ENCODE assay signal across 26 cellular contexts in genomic region chr12:95380997-95381786, GRCh38.
DNase-seq lines count a peak whose midpoint lies in the region; ATAC-seq and TF ChIP-seq lines count a peak whose summit lies in the region.
"Had no signal": no experiment of that assay in that cellular context is flagged by ENCODE, and none has a peak within 500 bp of the region (broad histone marks: within the 10 kb centered on the region; RNA-seq: fewer than 3 reads in every experiment).

No MANE protein-coding gene starts in this region.

- POLR2A ChIA-PET in IMR-90 (lab: Charles Lee; ENCODE audit: unreplicated experiment): no interaction called here

- TF ChIP-seq POLR2A in IMR-90 (IDR thresholded peaks at IDR 0.05; ENCODE audit: low read depth, low read length): no peak
- no peak for TF ChIP-seq POLR2A in esophagus muscularis mucosa (IDR thresholded peaks at IDR 0.05; ENCODE audit: low read depth)

- no peak overlapping the region for H3K14ac ChIP-seq in IMR-90 (replicated peaks; ENCODE audit: low read depth, low read length)

- CTCF ChIA-PET in IMR-90 (lab: Yijun Ruan, JAX): no interaction called here

- WGBS in IMR-90 (ENCODE audit: extremely low coverage in 2 of 2, insufficient read length in 1 of 2), 2 experiments: 86% methylated on average over 1 of the region's 5 CpGs; no CpG with 5 or more reads in 1 of the 2 experiments
- WGBS in esophagus muscularis mucosa: 55% methylated on average over 5 of the region's 5 CpGs

- peaks cover 2% of the 10 kb centered on the region for H3K9me3 Mint-ChIP-seq in nephron
- H3K9me3 Mint-ChIP-seq: activated B cell treated with CpG ODN at 0.5 μM for 24 hours; activated naive CD4-positive, alpha-beta T cell treated with anti-CD3 and anti-CD28 coated beads, Interleukin-2, amount 50 U/mL, for 24 hours; activated T-helper 1 cell treated with anti-CD3 and anti-CD28 coated beads, Interleukin-12 subunit alpha, Interleukin-12 subunit beta, Interleukin-2, Interleukin-4 antibody, amounts not matched to agents 30 ng/mL and 10 ng/mL and 1 ng/mL, durations not matched to agents 14 hours and 24 hours and 36 hours; naive thymus-derived CD8-positive, alpha-beta T cell had no signal

- no peak overlapping the region for H3K4ac ChIP-seq in IMR-90 (ENCODE audit: low read depth, low read length)

- no peak overlapping the region for H3K18ac ChIP-seq in IMR-90 (ENCODE audit: low read depth, low read length)

- no peaks in the 10 kb centered on the region for H3K9me1 ChIP-seq in IMR-90 (ENCODE audit: insufficient read depth, low read length)

- H2AK5ac ChIP-seq in IMR-90 (ENCODE audit: low read depth, low read length): no peak overlapping the region

- no TSS peak for BruUV-seq in IMR-90 (replicated peaks; lab: Mats Ljungman, UMichigan)

- H3K36me3 ChIP-seq in IMR-90 (ENCODE audit: control insufficient read depth, insufficient read depth, low read length): no peaks in the 10 kb centered on the region
- H3K36me3 ChIP-seq in esophagus muscularis mucosa: no peaks in the 10 kb centered on the region
- H3K36me3 ChIP-seq in tibial artery: no peaks in the 10 kb centered on the region
- H3K36me3 ChIP-seq: left ventricle myocardium inferior, ovary had no signal

- in situ Hi-C loops in IMR-90 (cut with MboI; ENCODE audit: low sequenced_read_pairs): no loop called here

- no peaks in the 10 kb centered on the region for H3K79me1 ChIP-seq in IMR-90 (ENCODE audit: low read depth in 1 of 2, low read length in 2 of 2)

- no peak overlapping the region for H2BK15ac ChIP-seq in IMR-90 (ENCODE audit: low read depth, low read length)

- no peaks in the 10 kb centered on the region for H4K20me1 ChIP-seq in IMR-90 (ENCODE audit: insufficient read depth, low read length)

- H3K27ac ChIP-seq in IMR-90 (ENCODE audit: insufficient read depth, low read length): no peak overlapping the region
- H3K27ac ChIP-seq in esophagus muscularis mucosa (replicated peaks in 1 of 4): peak overlapping the region; percentile 85 to 89 (median 85)
- H3K27ac ChIP-seq in tibial artery: peak overlapping the region; percentile 31 to 50
- H3K27ac ChIP-seq: C4-2B, epithelial cell of prostate, HL-60, left ventricle myocardium inferior, ovary had no signal

- ATAC-seq in IMR-90 (ENCODE audit: low read depth) (peak; percentile 50), HG02852 (IDR thresholded peaks at IDR 0.05; ENCODE audit: unreplicated experiment) (no peak)
- ATAC-seq: HepG2; naive thymus-derived CD8-positive, alpha-beta T cell; right cardiac atrium; stimulated activated naive CD8-positive, alpha-beta T cell treated with anti-CD3 and anti-CD28 coated beads, Interleukin-15, Interleukin-2, amounts not matched to agents 100 U/mL and 50 U/mL, for 24 hours had no signal

- DNase-seq in IMR-90 (no peak), esophagus muscularis mucosa (ENCODE audit: extremely low spot score) (peak; percentile 75), tibial artery (no peak), NCI-H82 treated with DMSO at 0.1 percent for 48 hours (lab: John Stamatoyannopoulos, UW; ENCODE audit: unreplicated experiment) (no peak), SKM-1 treated with dmso at 0.1 percent for 144 hours (lab: John Stamatoyannopoulos, UW; ENCODE audit: unreplicated experiment) (no peak)
- DNase-seq: activated B cell treated with CpG ODN at 0.5 μM for 24 hours; activated CD4-positive, alpha-beta T cell treated with anti-CD3 and anti-CD28 coated beads, Interleukin-2, amount 50 U/mL, for 4 hours; Calu3; hypothalamus; left ventricle myocardium inferior; naive thymus-derived CD8-positive, alpha-beta T cell; NCI-H2029 treated with DMSO at 0.1 percent for 48 hours; NCI-H345; ovary; right cardiac atrium; SHP77 treated with DMSO at 0.1 percent for 48 hours; stimulated activated CD4-positive, alpha-beta T cell treated with anti-CD3 and anti-CD28 coated beads, Interleukin-12 subunit alpha, Interleukin-12 subunit beta, amount 100 ng/mL, for 4 hours; stimulated activated naive CD8-positive, alpha-beta T cell treated with anti-CD3 and anti-CD28 coated beads, Interleukin-15, Interleukin-2, amounts not matched to agents 100 U/mL and 50 U/mL, for 24 hours had no signal

- H3K4me1 Mint-ChIP-seq in nephron: peaks cover 38% of the 10 kb centered on the region
- H3K4me1 Mint-ChIP-seq: activated B cell treated with CpG ODN at 0.5 μM for 24 hours; activated naive CD4-positive, alpha-beta T cell treated with anti-CD3 and anti-CD28 coated beads, Interleukin-2, amount 50 U/mL, for 24 hours; naive thymus-derived CD8-positive, alpha-beta T cell had no signal

- H3K4me2 ChIP-seq in IMR-90 (ENCODE audit: low read depth, low read length): no peak overlapping the region

- no peak overlapping the region for H3K4me3 Mint-ChIP-seq in nephron
- H3K4me3 Mint-ChIP-seq: activated B cell treated with CpG ODN at 0.5 μM for 24 hours; activated naive CD4-positive, alpha-beta T cell treated with anti-CD3 and anti-CD28 coated beads, Interleukin-2, amount 50 U/mL, for 24 hours; activated T-helper 1 cell treated with anti-CD3 and anti-CD28 coated beads, Interleukin-12 subunit alpha, Interleukin-12 subunit beta, Interleukin-2, Interleukin-4 antibody, amounts not matched to agents 30 ng/mL and 10 ng/mL and 1 ng/mL, durations not matched to agents 14 hours and 24 hours and 36 hours had no signal

- no peak overlapping the region for H3K56ac ChIP-seq in IMR-90 (ENCODE audit: extremely low read depth, insufficient read depth, low read length)

- intact Hi-C loops in IMR-90 (cut with micrococcal nuclease): no loop called here
- intact Hi-C loops in esophagus muscularis mucosa (cut with DNase I): no loop called here
- intact Hi-C loops in tibial artery (cut with DNase I; ENCODE audit: low total_unique reads): loop anchor here (5.0 to 10.0 kb wide), 2 partner anchors 94 to 1496 kb away; partner anchors contain the start of gene METAP2

- H3K4me1 ChIP-seq in IMR-90 (ENCODE audit: control insufficient read depth, insufficient read depth, low read length) (peaks cover 2% of the 10 kb centered on the region; the same call in 1 of the 2 replicates), esophagus muscularis mucosa (peaks cover 15 to 68% (median 44%) of the 10 kb centered on the region in 4 donors), tibial artery (peaks cover 0 to 35% (median 16%) of the 10 kb centered on the region in 4 donors)

- no peak for TF ChIP-seq EP300 in esophagus muscularis mucosa (IDR thresholded peaks at IDR 0.05)

- H3K4me3 ChIP-seq in IMR-90 (ENCODE audit: insufficient read depth, low read depth, low read length) (no peak overlapping the region), esophagus muscularis mucosa (peak overlapping the region; percentile 44 to 54 (median 50)), tibial artery (no peak overlapping the region)
- H3K4me3 ChIP-seq: left ventricle myocardium inferior, ovary had no signal

- no peaks in the 10 kb centered on the region for H3K36me3 Mint-ChIP-seq in nephron (ENCODE audit: low read depth)
- H3K36me3 Mint-ChIP-seq: activated naive CD4-positive, alpha-beta T cell treated with anti-CD3 and anti-CD28 coated beads, Interleukin-2, amount 50 U/mL, for 24 hours; naive thymus-derived CD8-positive, alpha-beta T cell had no signal

- no peak overlapping the region for H3K9ac ChIP-seq in IMR-90 (ENCODE audit: low read depth, low read length)

- H3K23ac ChIP-seq in IMR-90 (ENCODE audit: low read depth, low read length): no peak overlapping the region

- no peak overlapping the region for H4K5ac ChIP-seq in IMR-90 (ENCODE audit: low read depth, low read length)

- no peak overlapping the region for H2AK9ac ChIP-seq in IMR-90 (replicated peaks; ENCODE audit: low read depth, low read length, poor library complexity)

- peak overlapping the region in 2 of 3 experiments; percentile 65 to 78 for H3K27ac Mint-ChIP-seq in nephron
- H3K27ac Mint-ChIP-seq: activated B cell treated with CpG ODN at 0.5 μM for 24 hours; activated naive CD4-positive, alpha-beta T cell treated with anti-CD3 and anti-CD28 coated beads, Interleukin-2, amount 50 U/mL, for 24 hours; activated T-helper 1 cell treated with anti-CD3 and anti-CD28 coated beads, Interleukin-12 subunit alpha, Interleukin-12 subunit beta, Interleukin-2, Interleukin-4 antibody, amounts not matched to agents 30 ng/mL and 10 ng/mL and 1 ng/mL, durations not matched to agents 14 hours and 24 hours and 36 hours; naive thymus-derived CD8-positive, alpha-beta T cell had no signal

- H2BK20ac ChIP-seq in IMR-90 (ENCODE audit: low read depth, low read length): no peak overlapping the region

- no peak overlapping the region for H2BK5ac ChIP-seq in IMR-90 (ENCODE audit: low read depth, low read length, poor library complexity, severe bottlenecking)

- no peak overlapping the region for H4K91ac ChIP-seq in IMR-90 (ENCODE audit: insufficient read depth, low read depth, low read length)

- H3K9me3 ChIP-seq in IMR-90 (ENCODE audit: control insufficient read depth, insufficient read depth, low read length) (no peaks in the 10 kb centered on the region), esophagus muscularis mucosa (no peaks in the 10 kb centered on the region), tibial artery (no peaks in the 10 kb centered on the region)
- H3K9me3 ChIP-seq: left ventricle myocardium inferior, ovary had no signal

- no peak overlapping the region for H2AFZ ChIP-seq in IMR-90 (replicated peaks; ENCODE audit: low read length, poor library complexity)

- H3K27me3 Mint-ChIP-seq in nephron (ENCODE audit: low read depth): no peaks in the 10 kb centered on the region
- H3K27me3 Mint-ChIP-seq: activated B cell treated with CpG ODN at 0.5 μM for 24 hours had no signal

- TF ChIP-seq CTCF in IMR-90 (conservative IDR thresholded peaks at IDR 0.05; ENCODE audit: low read depth, low read length) (no peak), esophagus muscularis mucosa (IDR thresholded peaks at IDR 0.05) (no peak), nephron (IDR thresholded peaks at IDR 0.05; ENCODE audit: unreplicated experiment in 3 of 3) (no peak), tibial artery (IDR thresholded peaks at IDR 0.05) (no peak)

- H4K8ac ChIP-seq in IMR-90 (ENCODE audit: low read depth in 2 of 2, low read length in 2 of 2): no peak overlapping the region

- H2BK120ac ChIP-seq in IMR-90 (ENCODE audit: low read depth, low read length): no peak overlapping the region

- TF ChIP-seq RAD21 in IMR-90 (IDR thresholded peaks at IDR 0.05; ENCODE audit: low read length): no peak

- dilution Hi-C loops in IMR-90 (cut with HindIII; ENCODE audit: low sequenced_read_pairs, unreplicated experiment): no loop called here

- no peaks in the 10 kb centered on the region for H3K27me3 ChIP-seq in IMR-90 (ENCODE audit: control insufficient read depth, insufficient read depth, low read length)
- no peaks in the 10 kb centered on the region for H3K27me3 ChIP-seq in esophagus muscularis mucosa
- no peaks in the 10 kb centered on the region for H3K27me3 ChIP-seq in tibial artery
- H3K27me3 ChIP-seq: ovary had no signal

Comparison
In these comparisons a context has a peak if more than half of its experiments do, and no peak if none do; other contexts are left out.
1. H3K4me3 ChIP-seq: peak in esophagus muscularis mucosa (4 of 4); none in IMR-90 (single experiment) and tibial artery (0 of 2).